8 cellular contexts compared by ENCODE assay signal in the genomic region with DNA sequence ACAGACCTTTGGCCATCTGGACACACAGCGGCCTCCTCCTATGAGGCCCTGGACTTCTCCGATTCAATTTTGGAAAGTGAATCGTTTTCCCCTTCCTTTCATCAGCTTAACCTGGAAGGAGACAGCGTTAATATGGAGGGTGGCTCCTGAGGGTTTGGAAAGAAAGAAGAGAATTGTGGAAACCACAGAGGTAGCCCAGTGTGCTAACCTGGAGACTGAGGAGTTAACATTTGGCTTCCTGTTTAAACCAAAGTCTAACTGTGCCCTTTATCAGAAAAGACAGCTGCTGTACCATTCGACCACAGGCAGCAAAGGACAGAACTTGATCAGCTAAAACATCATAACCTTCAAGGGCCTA. TPM values are rescaled to one million over a fixed set of nuclear protein-coding genes. Genes with fewer than 3 reads are reported as not detected.
A peak's percentile ranks its signal among the peaks of the same experiment; 100 is the strongest.
DNase-seq lines count a peak whose midpoint lies in the region; ATAC-seq and TF ChIP-seq lines count a peak whose summit lies in the region.

No MANE protein-coding gene starts in this region.

- peak overlapping the region; percentile 92; the same call in 1 of the 2 replicates for H2AFZ ChIP-seq in OCI-LY7 (ENCODE audit: low read length)

- H3K9me2 ChIP-seq in OCI-LY7 (ENCODE audit: insufficient read depth, low read length), result no peaks in the 10 kb centered on the region

- no peaks in the 10 kb centered on the region for H3K27me3 ChIP-seq in ectodermal cell (ENCODE audit: control insufficient read depth, insufficient read depth, low read length, poor library complexity, severe bottlenecking)
- no peaks in the 10 kb centered on the region for H3K27me3 ChIP-seq in muscle layer of duodenum (ENCODE audit: low read depth, low read length)

- TF ChIP-seq CTCF in OCI-LY7 (conservative IDR thresholded peaks at IDR 0.05; ENCODE audit: low read length), result no peak; the same call in 1 of the 2 replicates

- H3K9me3 ChIP-seq in OCI-LY7 (ENCODE audit: low read length), result no peaks in the 10 kb centered on the region
- no peaks in the 10 kb centered on the region for H3K9me3 ChIP-seq in ectodermal cell (ENCODE audit: control insufficient read depth, low read length)
- no peaks in the 10 kb centered on the region for H3K9me3 ChIP-seq in muscle layer of duodenum (ENCODE audit: control insufficient read depth in 1 of 2, low read length in 2 of 2)

- no peaks in the 10 kb centered on the region for H4K20me1 ChIP-seq in OCI-LY7 (ENCODE audit: insufficient read depth, low read length)

- H3K4me3 ChIP-seq in OCI-LY7 (ENCODE audit: low read depth, low read length, poor library complexity, severe bottlenecking) (peak overlapping the region; percentile 72), ectodermal cell (ENCODE audit: insufficient read depth, low read depth, low read length) (peak overlapping the region; percentile 56), muscle layer of duodenum (ENCODE audit: low read depth in 1 of 2, low read length in 2 of 2) (peak overlapping the region; percentile 55 to 83)

- peak overlapping the region; percentile 67 for H3K4me2 ChIP-seq in OCI-LY7 (ENCODE audit: low read length)

- ATAC-seq in HG02798 (IDR thresholded peaks at IDR 0.05; ENCODE audit: poor library complexity, unreplicated experiment), result peak; percentile 18

- peak overlapping the region; percentile 56 for H3K27ac ChIP-seq in OCI-LY7 (ENCODE audit: low read depth, low read length, poor library complexity, severe bottlenecking)
- H3K27ac ChIP-seq in ectodermal cell (ENCODE audit: insufficient read depth, low read depth, low read length, poor library complexity, severe bottlenecking), result no peak overlapping the region
- H3K27ac ChIP-seq in muscle layer of duodenum (ENCODE audit: low read length), result peak overlapping the region; percentile 67

- POLR2A ChIA-PET in OCI-LY7 (lab: Charles Lee), result interaction anchor here (0.6 to 4.3 kb wide), 11 partner anchors 9 to 298 kb away, joined by 3 to 19 read pairs (median 5); a partner anchor contains a TSS

- intact Hi-C loops in OCI-LY7 (cut with micrococcal nuclease; ENCODE audit: unreplicated experiment), result loop anchor here (1.0 to 5.0 kb wide), 2 partner anchors 84 to 194 kb away; a partner anchor contains a TSS

- 25 to 27% methylated on average over 5 of the region's 5 CpGs for WGBS in ectodermal cell, 2 experiments

- DNase-seq in NCI-H2171 treated with DMSO at 0.1 percent for 48 hours (lab: John Stamatoyannopoulos, UW), result peak; percentile 26
- DNase-seq in NCI-H2171 (lab: John Stamatoyannopoulos, UW), result no peak
- DNase-seq in OCI-LY7 (ENCODE audit: low spot score), result peak; percentile 53
- DNase-seq in NCI-H524 treated with DMSO at 0.1 percent for 48 hours (lab: John Stamatoyannopoulos, UW), result no peak
- DNase-seq in middle frontal gyrus (ENCODE audit: extremely low spot score, low spot score), result no peak

- H3K4me1 ChIP-seq in OCI-LY7 (ENCODE audit: insufficient read depth, low read length, poor library complexity, severe bottlenecking), result peaks cover 22% of the 10 kb centered on the region
- no peaks in the 10 kb centered on the region for H3K4me1 ChIP-seq in ectodermal cell (ENCODE audit: control insufficient read depth, insufficient read depth, low read length)
- H3K4me1 ChIP-seq in muscle layer of duodenum (ENCODE audit: control insufficient read depth in 1 of 2, insufficient read depth in 2 of 2, low read length in 2 of 2), result peaks cover 0 to 9% of the 10 kb centered on the region in 2 donors

- BruUV-seq in OCI-LY7 (replicated peaks; lab: Mats Ljungman, UMichigan), result no TSS peak

- CTCF ChIA-PET in OCI-LY7 (lab: Charles Lee; ENCODE audit: unreplicated experiment), result no interaction called here

- H3K79me2 ChIP-seq in OCI-LY7 (ENCODE audit: insufficient read depth, low read depth, low read length), result no peaks in the 10 kb centered on the region

- H3K36me3 ChIP-seq in OCI-LY7 (ENCODE audit: insufficient read depth, low read length) (no peaks in the 10 kb centered on the region; the same call in 1 of the 2 replicates), ectodermal cell (ENCODE audit: control insufficient read depth, insufficient read depth, low read length) (no peaks in the 10 kb centered on the region), muscle layer of duodenum (ENCODE audit: control insufficient read depth in 1 of 2, insufficient read depth in 2 of 2, low read length in 2 of 2) (peaks cover 12 to 14% of the 10 kb centered on the region in 2 donors)

RNA-seq across cellular contexts. Expression of a gene that starts 0.7 kb away (rescaled TPM):
- total RNA-seq in OCI-LY7 (2014; rRNA removed; shearing (Covaris generic)), result 3.1 and 3.7 TPM in 2 replicates
- 8.2 and 8.7 TPM in 2 replicates for total RNA-seq in OCI-LY7 (2022)
- polyA plus RNA-seq in ectodermal cell (2013, experiment 1 of 4), result 3.6 TPM
- polyA plus RNA-seq in ectodermal cell (2013, experiment 2 of 4), result 5.0 TPM
- polyA plus RNA-seq in ectodermal cell (2013, experiment 3 of 4), result 2.9 TPM
- 3.0 TPM for polyA plus RNA-seq in ectodermal cell (2013, experiment 4 of 4)

Comparison
In these comparisons a context has a peak if more than half of its experiments do, and no peak if none do; other contexts are left out.
1. DNase-seq: peak in NCI-H2171 treated with DMSO at 0.1 percent for 48 hours (single experiment) and OCI-LY7 (single experiment); none in NCI-H2171 (single experiment), NCI-H524 treated with DMSO at 0.1 percent for 48 hours (single experiment) and middle frontal gyrus (single experiment).
2. Peak in every context shown above with its lines, with median percentiles within 50 percentile points of each other: H3K4me3 ChIP-seq.